8 cellular contexts compared by ENCODE assay signal in the genomic region with DNA sequence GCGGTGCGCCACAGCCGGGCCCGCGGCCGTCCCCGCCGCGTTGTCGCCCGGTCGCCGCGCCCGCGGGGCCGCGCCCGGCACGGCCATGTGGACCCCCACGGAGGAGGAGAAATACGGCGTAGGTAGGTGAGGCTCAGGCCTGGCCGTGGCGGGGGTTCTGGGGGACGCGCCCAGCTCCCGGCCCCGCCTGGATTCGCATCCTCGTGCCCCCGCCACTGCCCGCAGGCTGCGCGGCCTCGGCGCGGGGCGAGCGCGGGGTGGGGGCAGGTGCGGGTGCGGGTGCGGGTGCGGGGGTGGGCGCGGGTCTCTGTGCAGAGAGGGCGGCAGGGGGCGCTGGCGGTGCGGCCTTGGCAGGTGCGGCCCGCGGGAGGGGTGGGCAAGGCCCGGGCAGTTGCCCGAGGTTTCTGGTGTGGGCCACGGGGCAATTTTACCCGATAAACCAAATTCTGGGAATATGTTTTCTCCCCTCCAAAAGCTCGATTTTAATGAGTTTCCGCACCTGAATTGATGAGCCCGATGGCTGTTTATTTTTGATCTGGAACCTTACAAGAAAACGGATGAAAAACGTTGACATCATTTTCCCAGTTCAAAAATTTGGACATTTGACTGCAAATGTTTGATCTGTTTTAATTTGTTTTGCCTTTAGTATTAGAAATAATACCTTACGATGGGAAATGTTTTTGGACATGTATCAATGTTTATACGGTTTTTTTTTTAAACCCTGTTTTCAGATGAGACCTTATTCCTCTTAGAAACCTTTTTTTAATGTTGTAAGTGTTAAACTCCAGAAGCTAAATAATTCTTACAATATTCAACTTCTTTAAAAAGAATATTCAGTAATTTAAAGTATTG. TPM values are rescaled to one million over a fixed set of nuclear protein-coding genes. Genes with fewer than 3 reads are reported as not detected.
DNase-seq lines count a peak whose midpoint lies in the region; ATAC-seq and TF ChIP-seq lines count a peak whose summit lies in the region.

No MANE protein-coding gene starts in this region.

- DNase-seq in DMS53 (lab: John Stamatoyannopoulos, UW) (peak; percentile 50), DMS53 treated with DMSO at 0.1 percent for 48 hours (lab: John Stamatoyannopoulos, UW; ENCODE audit: unreplicated experiment) (no peak), PC-3 (no peak), cardiac muscle cell (ENCODE audit: low read depth in 1 of 2, low spot score in 1 of 2) (peak in 1 of 2 donors; percentile 60), psoas muscle (peak; percentile 33 to 64)
- DNase-seq in activated naive CD4-positive, alpha-beta T cell (lab: John Stamatoyannopoulos, UW): peak; percentile 11 to 30 (median 13)

- H3K4me3 ChIP-seq in PC-3 (ENCODE audit: low read length): peak overlapping the region; percentile 48; the same call in 1 of the 2 replicates
- peak overlapping the region; percentile 68 for H3K4me3 ChIP-seq in cardiac muscle cell
- peak overlapping the region; percentile 65 for H3K4me3 ChIP-seq in psoas muscle

- H3K9me2 ChIP-seq in PC-3 (replicated peaks; ENCODE audit: low read length): no peaks in the 10 kb centered on the region

- no peak overlapping the region for H3K27ac ChIP-seq in PC-3 (ENCODE audit: low read length)
- H3K27ac ChIP-seq in cardiac muscle cell: no peak overlapping the region
- H3K27ac ChIP-seq in psoas muscle: no peak overlapping the region

- H2AFZ ChIP-seq in PC-3 (ENCODE audit: low read length): no peak overlapping the region

- POLR2A ChIA-PET in PC-3 (lab: Charles Lee; ENCODE audit: unreplicated experiment): no interaction called here

- H3K27me3 ChIP-seq in PC-3 (ENCODE audit: low read length): peaks cover 77% of the 10 kb centered on the region
- H3K27me3 ChIP-seq in cardiac muscle cell: peaks cover 79% of the 10 kb centered on the region
- H3K27me3 ChIP-seq in psoas muscle (ENCODE audit: insufficient read depth in 3 of 3, low read length in 2 of 3): peaks cover 4 to 27% (median 11%) of the 10 kb centered on the region in 3 donors

- H3F3A ChIP-seq in PC-3 (ENCODE audit: low read length, unreplicated experiment): no peaks in the 10 kb centered on the region

- H4K20me1 ChIP-seq in PC-3 (ENCODE audit: low read length): peaks cover 3% of the 10 kb centered on the region; the same call in 1 of the 2 replicates

- 2 to 5% (median 4%) methylated on average over 29 to 65 of the region's 65 CpGs for WGBS in psoas muscle, 3 donors

- BruUV-seq in PC-3 (replicated peaks; lab: Mats Ljungman, UMichigan): no TSS peak

- intact Hi-C loops in PC-3 (cut with micrococcal nuclease): loop anchor here (5.0 kb wide), 1 partner anchor 697 kb away; no protein-coding TSS in a partner anchor
- intact Hi-C loops in psoas muscle (cut with DNase I): no loop called here

- peak overlapping the region; percentile 70 for H3K4me2 ChIP-seq in PC-3 (ENCODE audit: low read length)

- H3K79me2 ChIP-seq in PC-3 (ENCODE audit: low read length): no peaks in the 10 kb centered on the region

- TF ChIP-seq CTCF in PC-3 (conservative IDR thresholded peaks at IDR 0.05; ENCODE audit: low read depth, low read length): peak; percentile 61
- TF ChIP-seq CTCF in cardiac muscle cell (IDR thresholded peaks at IDR 0.05; ENCODE audit: low read depth, low read length): no peak
- TF ChIP-seq CTCF in psoas muscle (IDR thresholded peaks at IDR 0.05): peak; percentile 47

- ATAC-seq in PC-3: peak; percentile 25
- ATAC-seq in psoas muscle: peak; percentile 54 to 70 (median 62)
- ATAC-seq in GM18517 (IDR thresholded peaks at IDR 0.05; ENCODE audit: unreplicated experiment): no peak
- ATAC-seq in GM21423 (IDR thresholded peaks at IDR 0.05; ENCODE audit: unreplicated experiment): no peak

- H3K4me1 ChIP-seq in PC-3 (ENCODE audit: insufficient read depth, low read length) (peaks cover 14% of the 10 kb centered on the region), cardiac muscle cell (ENCODE audit: low read depth) (no peaks in the 10 kb centered on the region), psoas muscle (no peaks in the 10 kb centered on the region)

- no peaks in the 10 kb centered on the region for H3K36me3 ChIP-seq in PC-3 (ENCODE audit: low read depth, low read length)
- H3K36me3 ChIP-seq in cardiac muscle cell: no peaks in the 10 kb centered on the region
- H3K36me3 ChIP-seq in psoas muscle (ENCODE audit: insufficient read depth in 1 of 2, low read depth in 1 of 2): no peaks in the 10 kb centered on the region

- H3K9me3 ChIP-seq in PC-3 (ENCODE audit: low read length) (no peaks in the 10 kb centered on the region), cardiac muscle cell (ENCODE audit: low read depth) (no peaks in the 10 kb centered on the region), psoas muscle (no peaks in the 10 kb centered on the region)

- H3K9ac ChIP-seq in PC-3 (ENCODE audit: low read length): no peak overlapping the region

- CTCF ChIA-PET in PC-3 (lab: Charles Lee): interaction anchor here (1.5 kb wide), 1 partner anchor 59 kb away, joined by 6 read pairs; no protein-coding TSS in a partner anchor

RNA-seq across cellular contexts. Expression of a gene that starts 0.7 kb away (rescaled TPM):
- total RNA-seq in PC-3 (2014; rRNA removed): under 0.01 and 0.15 TPM in 2 replicates
- total RNA-seq in cardiac muscle cell: 0.42 and 1.3 TPM in 2 replicates
- polyA plus RNA-seq in cardiac muscle cell: 0.56 and 0.94 TPM in 2 replicates
- total RNA-seq in psoas muscle: under 1 TPM; 0.46 to 0.91 (median 0.88) TPM
- polyA plus RNA-seq in psoas muscle: under 1 TPM; 0.01 to 0.91 (median 0.21) TPM

RNA-seq across cellular contexts. Expression of a gene that starts 58.5 kb away (rescaled TPM):
- total RNA-seq in PC-3 (2014; rRNA removed) (142 and 174 TPM in 2 replicates), cardiac muscle cell (88.2 and 94.7 TPM in 2 replicates), psoas muscle (100 to 1,000 TPM in 3 of 4 donors, 10 to 100 TPM in 1; 88.2 to 277 (median 187) TPM)
- polyA plus RNA-seq in cardiac muscle cell (77.3 and 94.2 TPM in 2 replicates), psoas muscle (100 to 1,000 TPM; 213 to 409 (median 328) TPM)

Comparison
In these comparisons a context has a peak if more than half of its experiments do, and no peak if none do; other contexts are left out.
1. DNase-seq: peak in DMS53 (single experiment), activated naive CD4-positive, alpha-beta T cell (4 of 4) and psoas muscle (2 of 2); none in DMS53 treated with DMSO at 0.1 percent for 48 hours (single experiment) and PC-3 (single experiment).
2. ATAC-seq: peak in PC-3 (single experiment) and psoas muscle (4 of 4); none in GM18517 (single experiment) and GM21423 (single experiment).
3. Peak in every context shown above with its lines, with median percentiles within 50 percentile points of each other: H3K4me3 ChIP-seq.